Comparison of ENCODE assay signal across 1 cellular context in the genomic region with DNA sequence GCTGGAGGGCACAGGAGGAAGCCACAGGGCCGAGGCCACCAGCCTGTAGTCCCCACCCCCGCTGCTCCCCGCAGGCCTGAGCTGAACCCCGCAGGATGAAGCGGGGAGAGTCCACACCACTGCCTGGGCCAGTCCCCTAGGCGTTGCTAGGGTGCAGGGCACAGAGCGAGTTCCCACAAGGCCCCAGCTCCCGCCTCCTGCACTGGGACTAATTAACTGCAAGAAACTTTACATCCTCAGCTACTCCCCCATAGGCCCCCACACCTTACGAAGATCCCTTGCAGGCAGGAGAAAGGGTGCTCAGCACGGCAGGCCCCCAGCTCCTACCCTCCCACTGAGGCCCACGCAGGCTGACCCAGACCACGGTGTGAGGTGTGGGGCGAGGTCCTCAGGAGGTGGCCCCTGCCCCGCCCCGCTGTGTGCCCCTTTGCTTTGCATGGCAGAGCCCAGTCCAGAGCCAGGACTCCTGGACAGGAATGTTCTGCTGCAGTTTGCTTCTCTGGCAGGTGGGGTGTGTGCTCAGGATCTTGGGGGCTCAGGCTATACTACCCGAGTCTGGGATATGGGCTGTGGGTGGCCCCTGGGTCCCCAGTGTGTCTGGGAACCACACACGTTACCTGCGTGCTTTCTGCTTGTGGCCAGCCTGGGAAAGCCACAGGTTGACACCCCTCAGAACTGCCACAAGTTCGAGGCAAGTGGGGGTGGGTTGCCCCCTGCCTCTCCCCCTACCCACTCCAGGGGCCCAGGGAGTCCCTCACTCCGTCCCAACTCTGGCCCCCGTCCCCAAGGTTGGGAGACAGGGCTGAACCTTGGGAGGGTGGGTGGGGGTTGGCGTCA.
A peak's percentile ranks its signal among the peaks of the same experiment; 100 is the strongest.
TF ChIP-seq lines count a peak whose summit lies in the region.

No MANE protein-coding gene starts in this region.

TF ChIP-seq in HEK293, 187 proteins besides CTCF, POLR2A, EP300 and RAD21 (continued from another document):
- TF ChIP-seq ZNF76 (tag by site-specific recombination; IDR thresholded peaks at IDR 0.05; ENCODE audit: borderline replicate concordance, low read depth) (peak; percentile 37; the same call in 1 of the 2 replicates), ZNF394 (tag by site-specific recombination; IDR thresholded peaks at IDR 0.05; ENCODE audit: borderline replicate concordance) (peak; percentile 95), YY1 (tag by site-specific recombination; IDR thresholded peaks at IDR 0.05) (no peak), ZNF350 (tag by site-specific recombination; IDR thresholded peaks at IDR 0.05) (no peak), ZFP41 (tag by site-specific recombination; IDR thresholded peaks at IDR 0.05; ENCODE audit: borderline replicate concordance) (no peak), ZNF561 (tag by site-specific recombination; IDR thresholded peaks at IDR 0.05; ENCODE audit: borderline replicate concordance) (no peak), SCRT1 (tag by site-specific recombination; IDR thresholded peaks at IDR 0.05; ENCODE audit: borderline replicate concordance) (peak; percentile 21; the same call in 1 of the 2 replicates), ZNF514 (tag by site-specific recombination; IDR thresholded peaks at IDR 0.05) (no peak), ZNF132 (tag by site-specific recombination; IDR thresholded peaks at IDR 0.05; ENCODE audit: borderline replicate concordance) (no peak), ZNF830 (tag by site-specific recombination; IDR thresholded peaks at IDR 0.05; ENCODE audit: low read depth) (no peak), KLF8 (tag by site-specific recombination; IDR thresholded peaks at IDR 0.05) (0 out of 2 replicates have a peak, but pooled peaks have one; percentile 43), ZSCAN30 (tag by site-specific recombination; IDR thresholded peaks at IDR 0.05) (no peak), ZNF626 (tag by site-specific recombination; IDR thresholded peaks at IDR 0.05) (no peak), ZNF133 (tag by site-specific recombination; IDR thresholded peaks at IDR 0.05) (no peak), ZNF416 (tag by site-specific recombination; IDR thresholded peaks at IDR 0.05) (no peak), ZNF501 (tag by site-specific recombination; IDR thresholded peaks at IDR 0.05) (no peak), GLIS2 (tag by site-specific recombination; IDR thresholded peaks at IDR 0.05) (peak; percentile 46), KLF17 (tag by site-specific recombination; IDR thresholded peaks at IDR 0.05) (no peak), ZNF580 (tag by site-specific recombination; IDR thresholded peaks at IDR 0.05) (no peak), ZBTB7A (tag by site-specific recombination; IDR thresholded peaks at IDR 0.05; ENCODE audit: low read depth) (no peak), ZNF544 (tag by site-specific recombination; IDR thresholded peaks at IDR 0.05) (no peak), ZNF341 (tag by site-specific recombination; IDR thresholded peaks at IDR 0.05; ENCODE audit: low read depth) (no peak), SCRT2 (tag by site-specific recombination; IDR thresholded peaks at IDR 0.05) (peak; percentile 51)
- TF ChIP-seq, protein P1, sequence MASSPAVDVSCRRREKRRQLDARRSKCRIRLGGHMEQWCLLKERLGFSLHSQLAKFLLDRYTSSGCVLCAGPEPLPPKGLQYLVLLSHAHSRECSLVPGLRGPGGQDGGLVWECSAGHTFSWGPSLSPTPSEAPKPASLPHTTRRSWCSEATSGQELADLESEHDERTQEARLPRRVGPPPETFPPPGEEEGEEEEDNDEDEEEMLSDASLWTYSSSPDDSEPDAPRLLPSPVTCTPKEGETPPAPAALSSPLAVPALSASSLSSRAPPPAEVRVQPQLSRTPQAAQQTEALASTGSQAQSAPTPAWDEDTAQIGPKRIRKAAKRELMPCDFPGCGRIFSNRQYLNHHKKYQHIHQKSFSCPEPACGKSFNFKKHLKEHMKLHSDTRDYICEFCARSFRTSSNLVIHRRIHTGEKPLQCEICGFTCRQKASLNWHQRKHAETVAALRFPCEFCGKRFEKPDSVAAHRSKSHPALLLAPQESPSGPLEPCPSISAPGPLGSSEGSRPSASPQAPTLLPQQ (tag by site-specific recombination; IDR thresholded peaks at IDR 0.05), result no peak
- TF ChIP-seq, protein P2, sequence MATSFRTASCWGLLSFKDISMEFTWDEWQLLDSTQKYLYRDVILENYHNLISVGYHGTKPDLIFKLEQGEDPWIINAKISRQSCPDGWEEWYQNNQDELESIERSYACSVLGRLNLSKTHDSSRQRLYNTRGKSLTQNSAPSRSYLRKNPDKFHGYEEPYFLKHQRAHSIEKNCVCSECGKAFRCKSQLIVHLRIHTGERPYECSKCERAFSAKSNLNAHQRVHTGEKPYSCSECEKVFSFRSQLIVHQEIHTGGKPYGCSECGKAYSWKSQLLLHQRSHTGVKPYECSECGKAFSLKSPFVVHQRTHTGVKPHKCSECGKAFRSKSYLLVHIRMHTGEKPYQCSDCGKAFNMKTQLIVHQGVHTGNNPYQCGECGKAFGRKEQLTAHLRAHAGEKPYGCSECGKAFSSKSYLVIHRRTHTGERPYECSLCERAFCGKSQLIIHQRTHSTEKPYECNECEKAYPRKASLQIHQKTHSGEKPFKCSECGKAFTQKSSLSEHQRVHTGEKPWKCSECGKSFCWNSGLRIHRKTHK (tag by site-specific recombination; IDR thresholded peaks at IDR 0.05), result no peak
